ENCODE assay signal across 1 cellular context in genomic region chr1:185066181-185066580, GRCh38.
TF ChIP-seq lines count a peak whose summit lies in the region.

No MANE protein-coding gene starts in this region.

TF ChIP-seq in GM12878, 131 proteins besides CTCF, POLR2A, EP300 and RAD21:
- TF ChIP-seq TCF3 (IDR thresholded peaks at IDR 0.05; ENCODE audit: borderline replicate concordance, insufficient read depth, low read depth, low read length) = no peak
- TF ChIP-seq ZNF592 (IDR thresholded peaks at IDR 0.05) = no peak
- no peak for TF ChIP-seq SMARCA5 (IDR thresholded peaks at IDR 0.05)
- no peak for TF ChIP-seq PBX3 (IDR thresholded peaks at IDR 0.05; ENCODE audit: insufficient replicate concordance, low read depth, low read length)
- TF ChIP-seq CEBPZ (IDR thresholded peaks at IDR 0.05; ENCODE audit: low read depth, low read length) = no peak
- TF ChIP-seq SUPT20H (IDR thresholded peaks at IDR 0.05; ENCODE audit: borderline replicate concordance, control insufficient read depth, low read depth, low read length) = no peak
- TF ChIP-seq TCF12 (IDR thresholded peaks at IDR 0.05; ENCODE audit: low read depth, low read length) = no peak
- TF ChIP-seq MYC (IDR thresholded peaks at IDR 0.05; ENCODE audit: insufficient read depth, insufficient read length, insufficient replicate concordance, low read length, severe bottlenecking) = no peak
